ENCODE assay signal across 8 cellular contexts in genomic region chr15:94066811-94067210, GRCh38.
"Had no signal": no experiment of that assay in that cellular context is flagged by ENCODE, and none has a peak within 500 bp of the region (broad histone marks: within the 10 kb centered on the region; RNA-seq: fewer than 3 reads in every experiment).

No MANE protein-coding gene starts in this region.

- H3K4me3 ChIP-seq: GM23248, GM23338, HAP-1 had no signal

- H3K4me1 ChIP-seq: HAP-1 had no signal

- DNase-seq: GM23248, GOT3, H7, H9, HCEC 1CT, HFFc6 had no signal

- H3K27ac ChIP-seq: GM23248 had no signal

- H3K36me3 ChIP-seq: HAP-1 had no signal

- H3K9me3 ChIP-seq: HAP-1 had no signal
